ENCODE assay signal across 22 cellular contexts in genomic region chr3:121584418-121584817, GRCh38. TPM values are rescaled to one million over a fixed set of nuclear protein-coding genes. Genes with fewer than 3 reads are reported as not detected.
"Had no signal": no experiment of that assay in that cellular context is flagged by ENCODE, and none has a peak within 500 bp of the region (broad histone marks: within the 10 kb centered on the region; RNA-seq: fewer than 3 reads in every experiment).

No MANE protein-coding gene starts in this region.

- H3K27ac ChIP-seq: brain microvascular endothelial cell, cardiac muscle cell, SJSA1 had no signal

- FAIRE-seq: RCC 7860 had no signal

- H3K9me3 ChIP-seq: SJSA1 had no signal

- ATAC-seq: activated T-helper 17 cell treated with anti-CD3 and anti-CD28 coated beads, Interleukin-2, amount 50 U/mL, for 72 hours had no signal

- H3K4me1 ChIP-seq: SJSA1 had no signal

- H3K27me3 ChIP-seq: brain microvascular endothelial cell, cardiac muscle cell had no signal

- DNase-seq: activated B cell treated with CpG ODN at 0.5 μM for 24 hours; activated CD4-positive, alpha-beta memory T cell treated with anti-CD3 and anti-CD28 coated beads for 36 hours; activated CD4-positive, alpha-beta T cell treated with anti-CD3 and anti-CD28 coated beads for 1 hour; activated CD4-positive, alpha-beta T cell treated with anti-CD3 and anti-CD28 coated beads, Interleukin-2, amount 10 ng/mL, durations not matched to agents 7 days and 5 days; activated CD8-positive, alpha-beta memory T cell treated with anti-CD3 and anti-CD28 coated beads for 24 hours; activated gamma-delta T cell; activated naive CD4-positive, alpha-beta T cell treated with anti-CD3 and anti-CD28 coated beads for 36 hours; activated T-cell treated with anti-CD3 and anti-CD28 coated beads, Interleukin-2, amount 50 U/mL, for 48 hours; brain microvascular endothelial cell; NCI-H1048; NCI-H1694; NCI-H2029; NCI-H2107; NCI-H345; NCI-H510A; NCI-H526 treated with DMSO at 0.1 percent for 48 hours; NCI-H82; SHP77 had no signal

- H3K36me3 ChIP-seq: brain microvascular endothelial cell, cardiac muscle cell, SJSA1 had no signal

- H3K4me3 ChIP-seq: cardiac muscle cell, SJSA1 had no signal

RNA-seq across cellular contexts. Expression of gene FBXO40, which starts 8.8 kb away (rescaled TPM):
- total RNA-seq: activated B cell treated with CpG ODN at 0.5 μM for 24 hours; activated CD4-positive, alpha-beta memory T cell treated with anti-CD3 and anti-CD28 coated beads for 36 hours; activated CD4-positive, alpha-beta T cell treated with anti-CD3 and anti-CD28 coated beads, Interleukin-2, amount 10 ng/mL, durations not matched to agents 7 days and 5 days; activated naive CD4-positive, alpha-beta T cell treated with anti-CD3 and anti-CD28 coated beads for 36 hours; activated T-helper 17 cell treated with anti-CD3 and anti-CD28 coated beads, Interleukin-2, amount 50 U/mL, for 72 hours; SJSA1 had no signal

RNA-seq across cellular contexts. Expression of gene ARGFX, which starts 16.7 kb away (rescaled TPM):
- total RNA-seq: activated B cell treated with CpG ODN at 0.5 μM for 24 hours; activated CD4-positive, alpha-beta memory T cell treated with anti-CD3 and anti-CD28 coated beads for 36 hours; activated CD4-positive, alpha-beta T cell treated with anti-CD3 and anti-CD28 coated beads, Interleukin-2, amount 10 ng/mL, durations not matched to agents 7 days and 5 days; activated naive CD4-positive, alpha-beta T cell treated with anti-CD3 and anti-CD28 coated beads for 36 hours; activated T-helper 17 cell treated with anti-CD3 and anti-CD28 coated beads, Interleukin-2, amount 50 U/mL, for 72 hours; cardiac muscle cell; SJSA1 had no signal
- polyA plus RNA-seq: cardiac muscle cell had no signal
